Comparison of ENCODE assay signal across 22 cellular contexts in the genomic region with DNA sequence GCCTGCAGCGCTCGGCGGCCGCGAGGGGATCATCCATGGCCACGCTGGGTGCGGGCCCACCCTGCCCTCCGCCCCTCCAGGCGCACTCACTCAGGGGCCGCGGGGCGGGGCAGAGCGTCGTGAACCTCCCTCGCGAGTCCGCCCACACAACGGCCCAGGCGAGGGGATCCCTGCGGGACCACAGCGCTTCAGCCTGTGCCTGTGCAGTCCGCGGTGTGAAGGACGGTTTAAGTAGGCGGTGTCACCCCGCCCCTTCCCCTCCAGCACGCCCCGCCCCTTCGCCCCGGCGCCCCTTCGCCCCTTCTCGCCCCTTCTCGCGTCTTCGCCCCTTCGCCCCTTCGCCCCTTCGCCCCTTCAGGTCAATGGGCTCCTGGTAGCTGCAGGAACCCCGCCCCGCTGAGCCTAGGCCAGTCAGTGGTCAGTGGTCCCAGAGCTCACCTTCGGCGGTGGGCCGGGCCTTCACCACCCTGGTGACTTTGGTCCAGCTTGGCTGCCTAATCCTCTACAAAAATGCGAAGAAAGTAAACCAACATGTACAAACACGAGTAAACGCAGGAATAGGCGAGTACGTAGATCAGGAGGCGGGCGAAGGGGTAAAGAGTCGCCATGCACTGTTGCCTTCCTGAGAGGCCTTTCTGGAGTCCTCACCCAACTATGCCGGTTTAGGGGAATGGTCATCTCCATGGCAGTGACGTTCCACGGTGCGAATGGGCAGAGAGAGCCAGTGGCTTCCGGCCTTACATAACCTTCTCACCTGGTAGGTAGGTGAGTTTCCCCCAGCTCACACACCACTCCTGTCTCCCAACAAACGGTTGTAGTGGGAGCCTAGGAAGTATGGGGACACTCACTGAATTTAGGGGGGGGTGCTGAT. TPM values are rescaled to one million over a fixed set of nuclear protein-coding genes. Genes with fewer than 3 reads are reported as not detected.
"Had no signal": no experiment of that assay in that cellular context is flagged by ENCODE, and none has a peak within 500 bp of the region (broad histone marks: within the 10 kb centered on the region; RNA-seq: fewer than 3 reads in every experiment).

No MANE protein-coding gene starts in this region.

- H3K9me3 ChIP-seq: esophagus muscularis mucosa, gastrocnemius medialis, heart right ventricle, neutrophil, psoas muscle, right lobe of liver, suprapubic skin, tibial nerve had no signal

- H3K4me3 ChIP-seq: esophagus muscularis mucosa, gastrocnemius medialis, heart right ventricle, psoas muscle, right lobe of liver, suprapubic skin, tibial nerve had no signal

- H3K4me1 ChIP-seq: esophagus muscularis mucosa, gastrocnemius medialis, heart right ventricle, psoas muscle, right lobe of liver, suprapubic skin, tibial nerve had no signal

- DNase-seq: effector memory CD4-positive, alpha-beta T cell; gastrocnemius medialis; heart right ventricle; hypothalamus; islet precursor cell; midbrain; nephron progenitor cell; psoas muscle; retina; right lobe of liver; stimulated activated CD4-positive, alpha-beta T cell treated with anti-CD3 and anti-CD28 coated beads, Interleukin-2, amount 100 ng/mL, for 24 hours; stimulated activated CD4-positive, alpha-beta T cell treated with anti-CD3 and anti-CD28 coated beads, Interleukin-4, amount 100 ng/mL, for 4 hours; stimulated activated naive CD4-positive, alpha-beta T cell had no signal

- H3K36me3 ChIP-seq: esophagus muscularis mucosa, gastrocnemius medialis, heart right ventricle, neutrophil, right lobe of liver, suprapubic skin, tibial nerve had no signal

- H3K27me3 ChIP-seq: gastrocnemius medialis, right lobe of liver, tibial nerve had no signal

- H3K27ac ChIP-seq: esophagus muscularis mucosa, gastrocnemius medialis, heart right ventricle, neutrophil, psoas muscle, right lobe of liver, suprapubic skin, tibial nerve had no signal

- ATAC-seq: gastrocnemius medialis, left lobe of liver, psoas muscle had no signal

RNA-seq across cellular contexts. Expression of gene DMRTB1, which starts 19.6 kb away (rescaled TPM):
- total RNA-seq: esophagus muscularis mucosa, fibroblast of villous mesenchyme, gastrocnemius medialis, heart right ventricle, left lobe of liver, lower leg skin, osteoblast, psoas muscle, right lobe of liver, suprapubic skin, tibial nerve, urinary bladder had no signal
- polyA plus RNA-seq: heart right ventricle, psoas muscle, urinary bladder had no signal
